Comparison of ENCODE assay signal across 28 cellular contexts in genomic region chr1:39144943-39145650, GRCh38. TPM values are rescaled to one million over a fixed set of nuclear protein-coding genes. Genes with fewer than 3 reads are reported as not detected.
A peak's percentile ranks its signal among the peaks of the same experiment; 100 is the strongest.
DNase-seq lines count a peak whose midpoint lies in the region; ATAC-seq, FAIRE-seq and TF ChIP-seq lines count a peak whose summit lies in the region.
"Had no signal": no experiment of that assay in that cellular context is flagged by ENCODE, and none has a peak within 500 bp of the region (broad histone marks: within the 10 kb centered on the region; RNA-seq: fewer than 3 reads in every experiment).

No MANE protein-coding gene starts in this region.

- no peak for ATAC-seq in Panc1
- ATAC-seq in HG02973 (IDR thresholded peaks at IDR 0.05; ENCODE audit: unreplicated experiment) = no peak
- ATAC-seq in pancreas = no peak
- ATAC-seq in HG03108 (IDR thresholded peaks at IDR 0.05; ENCODE audit: unreplicated experiment) = no peak
- ATAC-seq: activated CD8-positive, alpha-beta memory T cell treated with anti-CD3 and anti-CD28 coated beads, Interleukin-2, amount 10 ng/mL, durations not matched to agents 7 days and 5 days; activated T-helper 17 cell treated with anti-CD3 and anti-CD28 coated beads, Interleukin-2, amount 50 U/mL, for 72 hours; K562; sciatic nerve; T-helper 17 cell had no signal

- H3K4me1 Mint-ChIP-seq in progenitor cell of endocrine pancreas (ENCODE audit: low read depth) = peaks cover 18% of the 10 kb centered on the region
- H3K4me1 Mint-ChIP-seq: activated CD4-positive, alpha-beta T cell treated with anti-CD3 and anti-CD28 coated beads, Interleukin-2, amount 10 ng/mL, durations not matched to agents 7 days and 5 days; activated T-helper 17 cell treated with anti-CD3 and anti-CD28 coated beads, Interleukin-2, amount 50 U/mL, for 72 hours had no signal

- no peak overlapping the region for H3K4me3 ChIP-seq in AG10803 (ENCODE audit: low read length)
- H3K4me3 ChIP-seq in Panc1 (ENCODE audit: low read depth in 2 of 2, low read length in 2 of 2) = no peak overlapping the region
- H3K4me3 ChIP-seq in fibroblast of the aortic adventitia (ENCODE audit: low read depth, low read length) = no peak overlapping the region
- no peak overlapping the region for H3K4me3 ChIP-seq in pancreas
- H3K4me3 ChIP-seq: esophagus squamous epithelium, HAP-1, K562, Peyer's patch, SJSA1 had no signal

- H3K27ac Mint-ChIP-seq in progenitor cell of endocrine pancreas = peak overlapping the region; percentile 42
- H3K27ac Mint-ChIP-seq: activated CD4-positive, alpha-beta T cell treated with anti-CD3 and anti-CD28 coated beads, Interleukin-2, amount 10 ng/mL, durations not matched to agents 7 days and 5 days; activated CD8-positive, alpha-beta memory T cell treated with anti-CD3 and anti-CD28 coated beads, Interleukin-2, amount 10 ng/mL, durations not matched to agents 7 days and 5 days; activated naive CD8-positive, alpha-beta T cell; activated T-helper 17 cell treated with anti-CD3 and anti-CD28 coated beads, Interleukin-2, amount 50 U/mL, for 72 hours; naive B cell; T-helper 17 cell had no signal

- POLR2A ChIA-PET in Panc1 (lab: Charles Lee) = interaction anchor here (0.5 to 0.6 kb wide), 2 partner anchors 12 to 31 kb away, joined by 3 read pairs; no protein-coding TSS in a partner anchor

- H3K27me3 ChIP-seq in Panc1 (ENCODE audit: control insufficient read depth, insufficient read depth, low read length) (no peaks in the 10 kb centered on the region), pancreas (no peaks in the 10 kb centered on the region)
- H3K27me3 ChIP-seq: esophagus squamous epithelium, Peyer's patch, SJSA1 had no signal

- peaks cover 53% of the 10 kb centered on the region for H3K4me1 ChIP-seq in Panc1 (ENCODE audit: control insufficient read depth, insufficient read depth, low read length)
- H3K4me1 ChIP-seq in pancreas = peaks cover 7 to 13% (median 9%) of the 10 kb centered on the region in 3 donors
- H3K4me1 ChIP-seq: HAP-1 had no signal

- BruUV-seq in Panc1 (replicated peaks; lab: Mats Ljungman, UMichigan) = no TSS peak

- in situ Hi-C loops in Panc1 (cut with HindIII; ENCODE audit: low pct_unique_long_range_greater_than_20kb, low sequenced_read_pairs) = no loop called here

- no peaks in the 10 kb centered on the region for H3K27me3 Mint-ChIP-seq in progenitor cell of endocrine pancreas
- H3K27me3 Mint-ChIP-seq: activated naive CD8-positive, alpha-beta T cell; activated T-helper 17 cell treated with anti-CD3 and anti-CD28 coated beads, Interleukin-2, amount 50 U/mL, for 72 hours had no signal

- no peaks in the 10 kb centered on the region for H3K9me3 ChIP-seq in Panc1 (ENCODE audit: control insufficient read depth, insufficient read depth, low read depth, low read length)
- H3K9me3 ChIP-seq in pancreas = no peaks in the 10 kb centered on the region
- H3K9me3 ChIP-seq: esophagus squamous epithelium, HAP-1, Peyer's patch, SJSA1 had no signal

- H3K36me3 ChIP-seq in Panc1 (ENCODE audit: control insufficient read depth, insufficient read depth, low read length) (no peaks in the 10 kb centered on the region), pancreas (no peaks in the 10 kb centered on the region)
- H3K36me3 ChIP-seq: esophagus squamous epithelium, HAP-1, Peyer's patch, SJSA1 had no signal

- 92 to 98% methylated on average over 4 of the region's 4 CpGs for WGBS in pancreas, 2 donors

- H3K4me3 Mint-ChIP-seq in progenitor cell of endocrine pancreas (ENCODE audit: low read depth) = no peak overlapping the region
- H3K4me3 Mint-ChIP-seq: activated CD4-positive, alpha-beta T cell treated with anti-CD3 and anti-CD28 coated beads, Interleukin-2, amount 10 ng/mL, durations not matched to agents 7 days and 5 days; activated CD8-positive, alpha-beta memory T cell treated with anti-CD3 and anti-CD28 coated beads, Interleukin-2, amount 10 ng/mL, durations not matched to agents 7 days and 5 days; activated naive CD8-positive, alpha-beta T cell; activated T-helper 17 cell treated with anti-CD3 and anti-CD28 coated beads, Interleukin-2, amount 50 U/mL, for 72 hours; naive B cell; T-helper 17 cell had no signal

- TF ChIP-seq CTCF in AG10803 (conservative IDR thresholded peaks at IDR 0.05; ENCODE audit: low read length) = no peak
- TF ChIP-seq CTCF in Panc1 (IDR thresholded peaks at IDR 0.05) = no peak
- TF ChIP-seq CTCF in fibroblast of the aortic adventitia (IDR thresholded peaks at IDR 0.05; ENCODE audit: insufficient read depth, low read length) = no peak
- no peak for TF ChIP-seq CTCF in progenitor cell of endocrine pancreas (IDR thresholded peaks at IDR 0.05; ENCODE audit: unreplicated experiment)
- TF ChIP-seq CTCF in pancreas (IDR thresholded peaks at IDR 0.05) = no peak

- CTCF ChIA-PET in Panc1 (lab: Charles Lee) = no interaction called here

- H3K27ac ChIP-seq in Panc1 (ENCODE audit: low read length) (peak overlapping the region; percentile 41), pancreas (no peak overlapping the region)
- H3K27ac ChIP-seq: esophagus squamous epithelium, parathyroid adenoma, Peyer's patch, SJSA1 had no signal

- DNase-seq in AG10803 (ENCODE audit: low read depth) (peak; percentile 52), Panc1 (ENCODE audit: low read depth, low spot score) (no peak), fibroblast of the aortic adventitia (ENCODE audit: low read depth) (peak; percentile 45), progenitor cell of endocrine pancreas (ENCODE audit: low spot score, unreplicated experiment) (no peak), pancreas (no peak), SK-N-DZ (ENCODE audit: low spot score) (no peak)
- DNase-seq: activated CD4-positive, alpha-beta T cell treated with anti-CD3 and anti-CD28 coated beads, Interleukin-2, amount 10 ng/mL, durations not matched to agents 7 days and 5 days; activated CD8-positive, alpha-beta memory T cell treated with anti-CD3 and anti-CD28 coated beads, Interleukin-2, amount 10 ng/mL, durations not matched to agents 7 days and 5 days; effector CD4-positive, alpha-beta T cell; esophagus squamous epithelium; kidney; MM.1S; naive B cell; NCI-H1436; NCI-H510A; NK-92 treated with Interleukin-12 subunit alpha and Interleukin-12 subunit beta, amount 100 ng/mL, for 24 hours; Peyer's patch; T-helper 17 cell had no signal

- intact Hi-C loops in Panc1 (cut with micrococcal nuclease; ENCODE audit: unreplicated experiment) = no loop called here
- intact Hi-C loops in pancreas (cut with DNase I) = no loop called here

- peaks cover 2% of the 10 kb centered on the region for H3K36me3 Mint-ChIP-seq in progenitor cell of endocrine pancreas (ENCODE audit: insufficient read depth)
- H3K36me3 Mint-ChIP-seq: activated naive CD8-positive, alpha-beta T cell had no signal

- no peaks in the 10 kb centered on the region for H3K9me3 Mint-ChIP-seq in progenitor cell of endocrine pancreas (ENCODE audit: low read depth)
- H3K9me3 Mint-ChIP-seq: activated CD4-positive, alpha-beta T cell treated with anti-CD3 and anti-CD28 coated beads, Interleukin-2, amount 10 ng/mL, durations not matched to agents 7 days and 5 days; activated T-helper 17 cell treated with anti-CD3 and anti-CD28 coated beads, Interleukin-2, amount 50 U/mL, for 72 hours had no signal

- no peak for FAIRE-seq in pancreas (lab: Jason Lieb, UNC)
- FAIRE-seq: A204.1, K562, kidney had no signal

RNA-seq across cellular contexts. Expression of gene MACF1, which starts 59.4 kb away (rescaled TPM):
- total RNA-seq in Panc1 (2021; ENCODE audit: unreplicated experiment) (413 TPM), fibroblast of the aortic adventitia (ENCODE audit: low replicate concordance) (284 and 368 TPM in 2 replicates), progenitor cell of endocrine pancreas (241 and 285 TPM in 2 replicates), pancreas (100 to 1,000 TPM in 3 of 6 donors, 10 to 100 TPM in 3; 80.3 to 161 (median 107) TPM)
- polyA plus RNA-seq in Panc1 (2012; ENCODE audit: insufficient read length) = 162 TPM
- polyA plus RNA-seq in pancreas = 10 to 100 TPM; 49.8 to 58.8 TPM
- 23.6 and 33.2 TPM in 2 replicates for polyA plus RNA-seq in SK-N-DZ (2014; cell fraction: cytosol; rRNA removed)
- polyA plus RNA-seq in SK-N-DZ (2014; cell fraction: nucleus; rRNA removed) = 34.7 and 71.7 TPM in 2 replicates

Comparison
In these comparisons a context has a peak if more than half of its experiments do, and no peak if none do; other contexts are left out.
1. DNase-seq: peak in AG10803 (single experiment) and fibroblast of the aortic adventitia (single experiment); none in Panc1 (single experiment), progenitor cell of endocrine pancreas (single experiment), pancreas (0 of 6) and SK-N-DZ (single experiment).